1 cellular context compared by ENCODE assay signal in the genomic region with DNA sequence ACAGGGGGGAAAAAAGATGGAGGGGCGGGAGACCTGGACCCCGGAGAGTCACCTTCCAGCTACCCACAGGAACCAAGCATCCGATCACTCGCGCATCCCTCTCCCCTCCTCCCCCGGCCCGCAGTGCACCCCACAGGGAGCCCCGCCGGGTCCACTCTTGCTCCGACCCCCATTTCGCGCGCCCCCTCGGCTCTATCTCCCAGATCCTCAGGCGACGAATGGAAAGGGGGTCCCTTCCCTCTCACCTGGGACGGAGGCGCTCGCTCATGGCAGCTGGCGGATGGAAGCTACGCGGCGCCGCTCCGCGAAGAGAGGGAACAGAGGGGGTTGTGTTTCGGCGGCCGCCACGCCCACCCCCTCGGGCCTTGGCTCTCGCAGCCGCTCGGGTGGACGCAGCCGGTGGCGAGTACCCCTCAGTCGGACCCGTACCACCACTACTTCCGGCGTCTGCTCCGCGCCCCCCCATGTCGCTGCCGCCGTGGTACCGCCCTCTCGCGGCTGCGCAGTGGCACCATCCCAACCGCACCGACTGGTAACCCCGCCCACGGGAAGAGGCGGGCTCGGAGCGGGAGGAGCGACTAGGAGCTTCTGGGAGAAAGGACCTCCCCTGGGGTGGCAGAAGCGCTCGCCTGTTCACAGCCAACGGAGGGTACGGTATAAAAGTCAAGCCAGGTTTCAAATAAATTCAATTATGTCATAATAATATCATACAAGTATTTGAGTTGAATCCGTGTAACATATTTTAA.
TF ChIP-seq lines count a peak whose summit lies in the region.

No MANE protein-coding gene starts in this region.

TF ChIP-seq in HepG2, 621 proteins besides CTCF, POLR2A, EP300 and RAD21 (continued from another document):
- TF ChIP-seq ZBTB10 (CRISPR knock-in tag; IDR thresholded peaks at IDR 0.05; ENCODE audit: borderline replicate concordance) (no peak), AGO1 (IDR thresholded peaks at IDR 0.05; ENCODE audit: low read depth, low read length, poor library complexity, severe bottlenecking) (no peak), KDM1A (CRISPR knock-in tag; IDR thresholded peaks at IDR 0.05) (0 out of 2 replicates have a peak, but pooled peaks have one; percentile 14), NCOR1 (IDR thresholded peaks at IDR 0.05; ENCODE audit: borderline replicate concordance, low read length) (no peak), ZNF724P (CRISPR knock-in tag; IDR thresholded peaks at IDR 0.05; ENCODE audit: borderline replicate concordance) (no peak), ZNF33B (CRISPR knock-in tag; IDR thresholded peaks at IDR 0.05) (0 out of 2 replicates have a peak, but pooled peaks have one; percentile 78), POLR2AphosphoS2 (IDR thresholded peaks at IDR 0.05; ENCODE audit: low read depth, low read length) (no peak), ZNF235 (CRISPR knock-in tag; IDR thresholded peaks at IDR 0.05; ENCODE audit: borderline replicate concordance) (peak; percentile 57), ZEB1 (IDR thresholded peaks at IDR 0.05; ENCODE audit: insufficient replicate concordance, low read depth) (no peak), ZNF3 (CRISPR knock-in tag; IDR thresholded peaks at IDR 0.05) (no peak), ATF7 (IDR thresholded peaks at IDR 0.05) (no peak), ATF7 (CRISPR knock-in tag; IDR thresholded peaks at IDR 0.05) (0 out of 2 replicates have a peak, but pooled peaks have one; percentile 28), AGO2 (optimal IDR thresholded peaks at IDR 0.05; ENCODE audit: low read depth, low read length) (peak; percentile 54), SOX13 (IDR thresholded peaks at IDR 0.05) (no peak), SOX13 (CRISPR knock-in tag; conservative IDR thresholded peaks at IDR 0.05 in 1 of 2, IDR thresholded peaks at IDR 0.05 in 1 of 2) (peak in 1 of 2 experiments; percentile 69; a peak in 2 of 4 replicates), MED13 (CRISPR knock-in tag; IDR thresholded peaks at IDR 0.05) (peak; percentile 56; the same call in 1 of the 2 replicates), ZNF816 (CRISPR knock-in tag; IDR thresholded peaks at IDR 0.05; ENCODE audit: borderline replicate concordance) (peak; percentile 87), KDM5A (IDR thresholded peaks at IDR 0.05; ENCODE audit: borderline replicate concordance, low read length) (no peak), ZFP36 (IDR thresholded peaks at IDR 0.05; ENCODE audit: borderline replicate concordance, low read depth, low read length, partially characterized antibody) (no peak), MATR3 (CRISPR knock-in tag; IDR thresholded peaks at IDR 0.05) (no peak), ZNF670 (CRISPR knock-in tag; IDR thresholded peaks at IDR 0.05; ENCODE audit: borderline replicate concordance) (peak; percentile 83), ZNF282 (IDR thresholded peaks at IDR 0.05; ENCODE audit: partially characterized antibody) (no peak), TIGD3 (CRISPR knock-in tag; IDR thresholded peaks at IDR 0.05; ENCODE audit: borderline replicate concordance) (peak; percentile 86; the same call in 1 of the 2 replicates), ZNF33A (CRISPR knock-in tag; IDR thresholded peaks at IDR 0.05; ENCODE audit: borderline replicate concordance) (peak; percentile 96; the same call in 1 of the 2 replicates), TEAD3 (CRISPR knock-in tag; optimal IDR thresholded peaks at IDR 0.05; ENCODE audit: borderline replicate concordance) (peak; percentile 31), MED8 (CRISPR knock-in tag; IDR thresholded peaks at IDR 0.05; ENCODE audit: insufficient replicate concordance) (peak; percentile 45), ZNF143 (CRISPR knock-in tag; IDR thresholded peaks at IDR 0.05) (peak; percentile 80), ZNF83 (CRISPR knock-in tag; IDR thresholded peaks at IDR 0.05; ENCODE audit: borderline replicate concordance) (no peak), ZSCAN25 (CRISPR knock-in tag; IDR thresholded peaks at IDR 0.05) (peak; percentile 86), PITX1 (CRISPR knock-in tag; IDR thresholded peaks at IDR 0.05) (peak; percentile 83), PHF20 (CRISPR knock-in tag; IDR thresholded peaks at IDR 0.05) (peak; percentile 80), MEF2D (CRISPR knock-in tag; IDR thresholded peaks at IDR 0.05) (peak; percentile 89), YY1 (IDR thresholded peaks at IDR 0.05; ENCODE audit: insufficient read depth, insufficient replicate concordance, low read depth, low read length) (peak; percentile 80), GABPA (IDR thresholded peaks at IDR 0.05; ENCODE audit: low read depth, low read length) (peak; percentile 75), GABPA (CRISPR knock-in tag; IDR thresholded peaks at IDR 0.05; ENCODE audit: low read depth) (peak; percentile 90), ZNF619 (CRISPR knock-in tag; IDR thresholded peaks at IDR 0.05) (peak; percentile 48; the same call in 1 of the 2 replicates), POGZ (CRISPR knock-in tag; IDR thresholded peaks at IDR 0.05) (peak; percentile 90), HIVEP1 (CRISPR knock-in tag; IDR thresholded peaks at IDR 0.05) (0 out of 2 replicates have a peak, but pooled peaks have one; percentile 71), ZNF598 (CRISPR knock-in tag; IDR thresholded peaks at IDR 0.05; ENCODE audit: borderline replicate concordance) (peak; percentile 97), ZC3H4 (CRISPR knock-in tag; IDR thresholded peaks at IDR 0.05; ENCODE audit: borderline replicate concordance) (0 out of 2 replicates have a peak, but pooled peaks have one; percentile 72)
- TF ChIP-seq, protein P1, sequence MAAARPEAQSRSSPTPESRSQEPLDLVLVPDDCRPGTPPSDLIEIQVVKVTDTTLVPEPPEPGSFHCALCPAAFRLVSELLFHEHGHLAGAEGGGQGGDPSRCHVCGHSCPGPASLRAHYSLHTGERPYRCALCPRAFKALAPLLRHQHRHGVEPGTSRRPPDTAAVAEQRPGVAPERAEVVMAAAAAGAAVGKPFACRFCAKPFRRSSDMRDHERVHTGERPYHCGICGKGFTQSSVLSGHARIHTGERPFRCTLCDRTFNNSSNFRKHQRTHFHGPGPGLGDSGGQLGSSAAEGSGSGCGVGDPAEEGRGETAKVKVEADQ (CRISPR knock-in tag; IDR thresholded peaks at IDR 0.05; ENCODE audit: borderline replicate concordance), result peak; percentile 40
- TF ChIP-seq, protein P2, sequence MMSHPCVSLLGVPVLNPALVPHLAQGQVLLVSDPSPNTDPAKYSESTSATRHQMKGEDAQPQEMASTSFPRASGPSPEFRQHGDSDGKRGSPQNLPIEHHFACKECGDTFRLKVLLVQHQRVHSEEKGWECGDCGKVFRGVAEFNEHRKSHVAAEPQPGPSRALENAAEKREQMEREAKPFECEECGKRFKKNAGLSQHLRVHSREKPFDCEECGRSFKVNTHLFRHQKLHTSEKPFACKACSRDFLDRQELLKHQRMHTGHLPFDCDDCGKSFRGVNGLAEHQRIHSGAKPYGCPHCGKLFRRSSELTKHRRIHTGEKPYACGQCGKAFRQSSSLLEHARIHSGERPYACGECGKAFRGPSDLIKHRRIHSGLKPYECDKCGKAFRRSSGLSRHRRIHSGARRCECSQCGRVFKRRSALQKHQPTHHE (CRISPR knock-in tag; IDR thresholded peaks at IDR 0.05; ENCODE audit: borderline replicate concordance), result peak; percentile 92; the same call in 1 of the 2 replicates
- TF ChIP-seq, protein P3, sequence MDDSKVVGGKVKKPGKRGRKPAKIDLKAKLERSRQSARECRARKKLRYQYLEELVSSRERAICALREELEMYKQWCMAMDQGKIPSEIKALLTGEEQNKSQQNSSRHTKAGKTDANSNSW (CRISPR knock-in tag; IDR thresholded peaks at IDR 0.05; ENCODE audit: borderline replicate concordance), result 0 out of 2 replicates have a peak, but pooled peaks have one; percentile 65
- TF ChIP-seq, protein P4, sequence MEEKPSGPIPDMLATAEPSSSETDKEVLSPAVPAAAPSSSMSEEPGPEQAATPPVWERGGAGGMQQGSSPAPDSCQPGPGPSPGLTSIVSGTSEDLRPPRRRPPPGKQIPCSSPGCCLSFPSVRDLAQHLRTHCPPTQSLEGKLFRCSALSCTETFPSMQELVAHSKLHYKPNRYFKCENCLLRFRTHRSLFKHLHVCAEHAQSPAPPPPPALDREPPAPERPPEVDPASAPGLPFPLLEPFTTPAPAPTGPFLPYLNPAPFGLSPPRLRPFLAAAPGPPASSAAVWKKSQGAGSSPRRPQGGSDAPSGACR (CRISPR knock-in tag; IDR thresholded peaks at IDR 0.05), result peak; percentile 66; the same call in 1 of the 2 replicates
- TF ChIP-seq, protein P5, sequence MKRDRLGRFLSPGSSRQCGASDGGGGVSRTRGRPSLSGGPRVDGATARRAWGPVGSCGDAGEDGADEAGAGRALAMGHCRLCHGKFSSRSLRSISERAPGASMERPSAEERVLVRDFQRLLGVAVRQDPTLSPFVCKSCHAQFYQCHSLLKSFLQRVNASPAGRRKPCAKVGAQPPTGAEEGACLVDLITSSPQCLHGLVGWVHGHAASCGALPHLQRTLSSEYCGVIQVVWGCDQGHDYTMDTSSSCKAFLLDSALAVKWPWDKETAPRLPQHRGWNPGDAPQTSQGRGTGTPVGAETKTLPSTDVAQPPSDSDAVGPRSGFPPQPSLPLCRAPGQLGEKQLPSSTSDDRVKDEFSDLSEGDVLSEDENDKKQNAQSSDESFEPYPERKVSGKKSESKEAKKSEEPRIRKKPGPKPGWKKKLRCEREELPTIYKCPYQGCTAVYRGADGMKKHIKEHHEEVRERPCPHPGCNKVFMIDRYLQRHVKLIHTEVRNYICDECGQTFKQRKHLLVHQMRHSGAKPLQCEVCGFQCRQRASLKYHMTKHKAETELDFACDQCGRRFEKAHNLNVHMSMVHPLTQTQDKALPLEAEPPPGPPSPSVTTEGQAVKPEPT (CRISPR knock-in tag; IDR thresholded peaks at IDR 0.05; ENCODE audit: low read depth), result peak; percentile 23; the same call in 1 of the 2 replicates
- TF ChIP-seq, protein P6, sequence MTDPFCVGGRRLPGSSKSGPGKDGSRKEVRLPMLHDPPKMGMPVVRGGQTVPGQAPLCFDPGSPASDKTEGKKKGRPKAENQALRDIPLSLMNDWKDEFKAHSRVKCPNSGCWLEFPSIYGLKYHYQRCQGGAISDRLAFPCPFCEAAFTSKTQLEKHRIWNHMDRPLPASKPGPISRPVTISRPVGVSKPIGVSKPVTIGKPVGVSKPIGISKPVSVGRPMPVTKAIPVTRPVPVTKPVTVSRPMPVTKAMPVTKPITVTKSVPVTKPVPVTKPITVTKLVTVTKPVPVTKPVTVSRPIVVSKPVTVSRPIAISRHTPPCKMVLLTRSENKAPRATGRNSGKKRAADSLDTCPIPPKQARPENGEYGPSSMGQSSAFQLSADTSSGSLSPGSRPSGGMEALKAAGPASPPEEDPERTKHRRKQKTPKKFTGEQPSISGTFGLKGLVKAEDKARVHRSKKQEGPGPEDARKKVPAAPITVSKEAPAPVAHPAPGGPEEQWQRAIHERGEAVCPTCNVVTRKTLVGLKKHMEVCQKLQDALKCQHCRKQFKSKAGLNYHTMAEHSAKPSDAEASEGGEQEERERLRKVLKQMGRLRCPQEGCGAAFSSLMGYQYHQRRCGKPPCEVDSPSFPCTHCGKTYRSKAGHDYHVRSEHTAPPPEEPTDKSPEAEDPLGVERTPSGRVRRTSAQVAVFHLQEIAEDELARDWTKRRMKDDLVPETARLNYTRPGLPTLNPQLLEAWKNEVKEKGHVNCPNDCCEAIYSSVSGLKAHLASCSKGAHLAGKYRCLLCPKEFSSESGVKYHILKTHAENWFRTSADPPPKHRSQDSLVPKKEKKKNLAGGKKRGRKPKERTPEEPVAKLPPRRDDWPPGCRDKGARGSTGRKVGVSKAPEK (CRISPR knock-in tag; IDR thresholded peaks at IDR 0.05; ENCODE audit: borderline replicate concordance), result 0 out of 2 replicates have a peak, but pooled peaks have one; percentile 68
- TF ChIP-seq, protein P7, sequence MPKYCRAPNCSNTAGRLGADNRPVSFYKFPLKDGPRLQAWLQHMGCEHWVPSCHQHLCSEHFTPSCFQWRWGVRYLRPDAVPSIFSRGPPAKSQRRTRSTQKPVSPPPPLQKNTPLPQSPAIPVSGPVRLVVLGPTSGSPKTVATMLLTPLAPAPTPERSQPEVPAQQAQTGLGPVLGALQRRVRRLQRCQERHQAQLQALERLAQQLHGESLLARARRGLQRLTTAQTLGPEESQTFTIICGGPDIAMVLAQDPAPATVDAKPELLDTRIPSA (CRISPR knock-in tag; IDR thresholded peaks at IDR 0.05; ENCODE audit: borderline replicate concordance), result peak; percentile 50; the same call in 1 of the 2 replicates
